Comparison of ENCODE assay signal across 17 cellular contexts in genomic region chr11:130726647-130727046, GRCh38.
DNase-seq lines count a peak whose midpoint lies in the region; ATAC-seq and TF ChIP-seq lines count a peak whose summit lies in the region.
"Had no signal": no experiment of that assay in that cellular context is flagged by ENCODE, and none has a peak within 500 bp of the region (broad histone marks: within the 10 kb centered on the region; RNA-seq: fewer than 3 reads in every experiment).

No MANE protein-coding gene starts in this region.

- 84% methylated on average over 6 of the region's 7 CpGs for WGBS in SK-N-SH (ENCODE audit: low lambda C conversion rate)

- no peak for TF ChIP-seq POLR2A in vagina (IDR thresholded peaks at IDR 0.05)

- H3F3A ChIP-seq in SK-N-SH (replicated peaks; ENCODE audit: insufficient read depth): no peaks in the 10 kb centered on the region

- no peaks in the 10 kb centered on the region for H4K20me1 ChIP-seq in SK-N-SH (ENCODE audit: insufficient read depth)

- no peaks in the 10 kb centered on the region for H3K27me3 ChIP-seq in SK-N-SH (ENCODE audit: insufficient read depth)
- no peaks in the 10 kb centered on the region for H3K27me3 ChIP-seq in vagina

- H3K9me3 ChIP-seq in SK-N-SH: peaks cover 8% of the 10 kb centered on the region; the same call in 1 of the 2 replicates
- no peaks in the 10 kb centered on the region for H3K9me3 ChIP-seq in vagina

- DNase-seq in SK-N-SH (no peak), ecto neural progenitor cell (ENCODE audit: low spot score) (peak; percentile 34), left ventricle myocardium superior (no peak), vagina (ENCODE audit: extremely low spot score in 2 of 2) (no peak), NAMALWA (ENCODE audit: low spot score) (no peak), superior temporal gyrus (ENCODE audit: extremely low spot score) (no peak)
- DNase-seq: 8988T, COR-L47, DMS153, H9, Kasumi-1, NCI-H1436, NCI-H2029 treated with DMSO at 0.1 percent for 48 hours, NCI-H510A, NCI-H82 had no signal

- H3K4me2 ChIP-seq in SK-N-SH: no peak overlapping the region

- CTCF ChIA-PET in SK-N-SH (lab: Yijun Ruan, JAX): interaction anchor here (0.8 to 1.5 kb wide), 3 partner anchors 9 to 135 kb away, joined by 3 to 4 read pairs (median 3); no protein-coding TSS in a partner anchor

- POLR2A ChIA-PET in SK-N-SH (lab: Yijun Ruan, JAX): no interaction called here

- H3K4me3 ChIP-seq in SK-N-SH (ENCODE audit: low read depth in 2 of 2, low read length in 1 of 2) (no peak overlapping the region), vagina (no peak overlapping the region)

- H3K36me3 ChIP-seq in SK-N-SH (replicated peaks in 1 of 2; ENCODE audit: control insufficient read depth in 1 of 2, insufficient read depth in 2 of 2, low read length in 1 of 2) (no peaks in the 10 kb centered on the region), vagina (no peaks in the 10 kb centered on the region)

- no peak for TF ChIP-seq EP300 in SK-N-SH (IDR thresholded peaks at IDR 0.05; ENCODE audit: borderline replicate concordance in 1 of 2, low read depth in 1 of 2, low read length in 1 of 2)

- TF ChIP-seq RAD21 in SK-N-SH (IDR thresholded peaks at IDR 0.05; ENCODE audit: low read length): no peak

- intact Hi-C loops in left ventricle myocardium superior (cut with micrococcal nuclease): no loop called here
- intact Hi-C loops in vagina (cut with DNase I): no loop called here

- no peak overlapping the region for H2AFZ ChIP-seq in SK-N-SH (ENCODE audit: low read depth)

- no peak for TF ChIP-seq CTCF in SK-N-SH (IDR thresholded peaks at IDR 0.05)
- TF ChIP-seq CTCF in vagina (IDR thresholded peaks at IDR 0.05): no peak

- peaks cover 0 to 5% of the 10 kb centered on the region in 2 experiments; a peak in 1 of 4 replicates for H3K4me1 ChIP-seq in SK-N-SH (ENCODE audit: control insufficient read depth in 1 of 2, insufficient read depth in 2 of 2, low read depth in 1 of 2, low read length in 1 of 2)
- peaks cover 18% of the 10 kb centered on the region for H3K4me1 ChIP-seq in vagina

- no peak overlapping the region for H3K9ac ChIP-seq in SK-N-SH

- no peaks in the 10 kb centered on the region for H3K79me2 ChIP-seq in SK-N-SH (ENCODE audit: insufficient read depth)

- ATAC-seq in SK-N-SH treated with all-trans-retinoic acid at 6 μM for 48 hours (peak; percentile 43), left ventricle myocardium superior (peak; percentile 11), GM18861 (IDR thresholded peaks at IDR 0.05; ENCODE audit: unreplicated experiment) (no peak)

- H3K27ac ChIP-seq in SK-N-SH (ENCODE audit: low read depth in 2 of 2, low read length in 1 of 2): no peak overlapping the region
- peak overlapping the region; percentile 38 for H3K27ac ChIP-seq in vagina

- no peaks in the 10 kb centered on the region for H3K9me2 ChIP-seq in SK-N-SH

TF ChIP-seq in SK-N-SH treated with all-trans-retinoic acid at 6 μM for 48 hours, 23 proteins besides CTCF, POLR2A, EP300 and RAD21 (continues in another document):
- TF ChIP-seq ZC3H10 (CRISPR knock-in tag; IDR thresholded peaks at IDR 0.05) (no peak), OSR1 (CRISPR knock-in tag; IDR thresholded peaks at IDR 0.05) (no peak), PPARA (CRISPR knock-in tag; IDR thresholded peaks at IDR 0.05; ENCODE audit: borderline replicate concordance) (no peak), POU6F1 (CRISPR knock-in tag; IDR thresholded peaks at IDR 0.05; ENCODE audit: borderline replicate concordance, low read depth) (no peak), ARNTL (CRISPR knock-in tag; IDR thresholded peaks at IDR 0.05; ENCODE audit: borderline replicate concordance, low read depth) (no peak), CREB5 (CRISPR knock-in tag; IDR thresholded peaks at IDR 0.05; ENCODE audit: low read depth) (no peak), CSDC2 (CRISPR knock-in tag; IDR thresholded peaks at IDR 0.05) (no peak), ZFP30 (CRISPR knock-in tag; IDR thresholded peaks at IDR 0.05) (no peak), ZNF8 (CRISPR knock-in tag; IDR thresholded peaks at IDR 0.05) (no peak)

TF ChIP-seq in SK-N-SH, 30 proteins besides CTCF, POLR2A, EP300 and RAD21:
- TF ChIP-seq FOXM1 (IDR thresholded peaks at IDR 0.05; ENCODE audit: low read depth) (no peak), MEF2A (IDR thresholded peaks at IDR 0.05; ENCODE audit: borderline replicate concordance, low read depth) (no peak), RXRA (IDR thresholded peaks at IDR 0.05; ENCODE audit: borderline replicate concordance, low read depth) (no peak), ELF1 (IDR thresholded peaks at IDR 0.05) (no peak), GABPA (IDR thresholded peaks at IDR 0.05; ENCODE audit: low read depth) (no peak), MXI1 (IDR thresholded peaks at IDR 0.05; ENCODE audit: low read depth, low read length) (no peak), USF2 (IDR thresholded peaks at IDR 0.05; ENCODE audit: borderline replicate concordance, low read depth, low read length) (no peak), REST (IDR thresholded peaks at IDR 0.05; ENCODE audit: low read depth, low read length) (no peak), FOXJ3 (CRISPR knock-in tag; IDR thresholded peaks at IDR 0.05) (no peak), POLR2AphosphoS5 (IDR thresholded peaks at IDR 0.05; ENCODE audit: low read depth, low read length) (no peak), USF1 (IDR thresholded peaks at IDR 0.05; ENCODE audit: borderline replicate concordance, low read depth) (no peak), SIN3A (IDR thresholded peaks at IDR 0.05; ENCODE audit: borderline replicate concordance, low read depth, low read length) (no peak), RFX5 (IDR thresholded peaks at IDR 0.05; ENCODE audit: low read length) (no peak), FOSL2 (IDR thresholded peaks at IDR 0.05; ENCODE audit: borderline replicate concordance, low read depth) (no peak), TEAD4 (IDR thresholded peaks at IDR 0.05; ENCODE audit: borderline replicate concordance, insufficient read depth) (no peak), GATA2 (CRISPR knock-in tag; IDR thresholded peaks at IDR 0.05) (no peak), YY1 (IDR thresholded peaks at IDR 0.05; ENCODE audit: low read depth) (no peak), TAF1 (IDR thresholded peaks at IDR 0.05; ENCODE audit: borderline replicate concordance, low read depth, low read length) (no peak), IRF3 (IDR thresholded peaks at IDR 0.05; ENCODE audit: low read depth, low read length) (no peak), CHD2 (IDR thresholded peaks at IDR 0.05; ENCODE audit: low read length, partially characterized antibody) (no peak)
